8 cellular contexts compared by ENCODE assay signal in the genomic region with DNA sequence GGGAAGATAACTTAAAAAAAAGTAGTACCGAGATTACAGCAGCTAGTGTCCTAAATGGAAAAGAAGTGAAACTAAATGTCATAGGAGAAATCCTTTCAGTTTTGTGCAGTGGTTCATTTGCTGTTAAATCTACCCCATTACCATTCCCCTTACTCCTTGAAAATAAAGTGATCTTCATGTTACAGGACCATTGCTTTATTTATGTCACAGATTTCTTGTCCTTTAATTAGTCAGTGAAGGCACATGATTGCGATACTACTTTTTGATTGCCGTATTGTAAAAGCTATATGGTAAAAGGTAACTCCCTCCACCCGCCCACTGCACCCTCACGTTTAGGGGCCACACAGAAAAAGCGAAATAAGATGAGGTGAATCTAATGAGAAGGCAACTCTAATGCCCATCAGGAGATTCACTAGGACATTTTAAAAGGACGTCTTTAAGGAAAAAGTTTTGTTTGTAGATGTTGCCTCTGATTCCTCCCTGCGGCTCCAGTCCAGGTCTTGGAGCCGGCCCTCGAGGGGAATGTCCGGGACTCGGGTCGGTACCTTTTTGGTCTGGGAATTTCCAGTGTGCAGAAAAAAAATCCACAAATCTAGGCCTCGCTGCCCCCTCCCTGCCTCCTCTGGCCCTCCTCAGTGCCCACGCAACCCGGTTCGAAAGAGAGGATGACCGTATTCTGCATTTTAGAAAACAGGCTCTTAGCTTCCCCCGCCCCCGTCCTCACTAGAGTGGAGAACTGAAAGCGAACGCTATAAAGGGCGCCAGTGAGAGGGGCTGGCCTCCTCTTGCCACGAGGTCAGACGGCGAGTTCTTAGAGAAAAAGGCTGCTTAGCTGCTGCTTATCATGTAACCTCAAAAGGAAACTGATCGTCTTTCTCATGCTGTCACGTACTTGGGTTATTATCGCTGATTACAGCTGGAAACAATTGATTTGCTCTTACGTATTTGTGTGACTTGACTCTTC. TPM values are rescaled to one million over a fixed set of nuclear protein-coding genes. Genes with fewer than 3 reads are reported as not detected.
DNase-seq lines count a peak whose midpoint lies in the region; ATAC-seq and TF ChIP-seq lines count a peak whose summit lies in the region.

No MANE protein-coding gene starts in this region.

- H3K27me3 ChIP-seq in right lobe of liver: no peaks in the 10 kb centered on the region

- H3K9me3 ChIP-seq in right lobe of liver: no peaks in the 10 kb centered on the region

- peak; percentile 79 for TF ChIP-seq POLR2A in right lobe of liver (IDR thresholded peaks at IDR 0.05)

- ATAC-seq in HG02642 (IDR thresholded peaks at IDR 0.05; ENCODE audit: poor library complexity, unreplicated experiment) (peak; percentile 87), right lobe of liver (peak; percentile 80 to 89 (median 83))

- intact Hi-C loops in right lobe of liver (cut with DNase I): no loop called here

- peak; percentile 69 for DNase-seq in GM13977 (ENCODE audit: low spot score)
- peak; percentile 62 for DNase-seq in NCI-H2107 treated with DMSO at 0.1 percent for 48 hours (lab: John Stamatoyannopoulos, UW; ENCODE audit: unreplicated experiment)
- DNase-seq in activated CD4-positive, alpha-beta T cell treated with anti-CD3 and anti-CD28 coated beads, Interleukin-2, amount 50 U/mL, for 1 hour: peak; percentile 75
- peak; percentile 55 to 86 for DNase-seq in dermis microvascular lymphatic vessel endothelial cell (ENCODE audit: low read depth in 2 of 2)
- peak; percentile 77 to 82 (median 80) for DNase-seq in right lobe of liver
- DNase-seq in stimulated activated CD4-positive, alpha-beta T cell treated with anti-CD3 and anti-CD28 coated beads, Interleukin-4, amount 100 ng/mL, for 4 hours: peak; percentile 71 to 87
- no peak for DNase-seq in 8988T

- TF ChIP-seq CTCF in GM13977 (IDR thresholded peaks at IDR 0.05; ENCODE audit: extremely low read depth, insufficient read depth, missing control alignments) (no peak), right lobe of liver (IDR thresholded peaks at IDR 0.05) (peak in 1 of 4 donors; percentile 8)

- H3K36me3 ChIP-seq in right lobe of liver: no peaks in the 10 kb centered on the region

- in situ Hi-C loops in GM13977 (cut with MboI; ENCODE audit: low pct_unique_long_range_greater_than_20kb, low sequenced_read_pairs, unreplicated experiment): no loop called here

- 1% methylated on average over 23 of the region's 30 CpGs for whole genome bisulfite sequencing in right lobe of liver (ENCODE audit: insufficient coverage, low coverage, low lambda C conversion rate, missing lambda C conversion rate)

- H3K4me3 ChIP-seq in right lobe of liver: peak overlapping the region; percentile 42 to 64 (median 50)

- peaks cover 0 to 19% (median 6%) of the 10 kb centered on the region in 4 donors for H3K4me1 ChIP-seq in right lobe of liver

- peak overlapping the region; percentile 89 to 94 (median 92) for H3K27ac ChIP-seq in right lobe of liver

RNA-seq across cellular contexts. Expression of a gene that starts 21.8 kb away (rescaled TPM):
- total RNA-seq in dermis microvascular lymphatic vessel endothelial cell (6.8 and 7.2 TPM in 2 replicates), right lobe of liver (10 to 100 TPM; 23.4 to 83.1 (median 44.4) TPM)

RNA-seq across cellular contexts. Expression of a gene that starts 48.5 kb away (rescaled TPM):
- total RNA-seq in dermis microvascular lymphatic vessel endothelial cell (3.9 and 8.0 TPM in 2 replicates), right lobe of liver (1 to 10 TPM in 5 of 6 experiments, under 1 TPM in 1; 0.75 to 2.9 (median 1.7) TPM)
